ENCODE assay signal across 14 cellular contexts in the genomic region with DNA sequence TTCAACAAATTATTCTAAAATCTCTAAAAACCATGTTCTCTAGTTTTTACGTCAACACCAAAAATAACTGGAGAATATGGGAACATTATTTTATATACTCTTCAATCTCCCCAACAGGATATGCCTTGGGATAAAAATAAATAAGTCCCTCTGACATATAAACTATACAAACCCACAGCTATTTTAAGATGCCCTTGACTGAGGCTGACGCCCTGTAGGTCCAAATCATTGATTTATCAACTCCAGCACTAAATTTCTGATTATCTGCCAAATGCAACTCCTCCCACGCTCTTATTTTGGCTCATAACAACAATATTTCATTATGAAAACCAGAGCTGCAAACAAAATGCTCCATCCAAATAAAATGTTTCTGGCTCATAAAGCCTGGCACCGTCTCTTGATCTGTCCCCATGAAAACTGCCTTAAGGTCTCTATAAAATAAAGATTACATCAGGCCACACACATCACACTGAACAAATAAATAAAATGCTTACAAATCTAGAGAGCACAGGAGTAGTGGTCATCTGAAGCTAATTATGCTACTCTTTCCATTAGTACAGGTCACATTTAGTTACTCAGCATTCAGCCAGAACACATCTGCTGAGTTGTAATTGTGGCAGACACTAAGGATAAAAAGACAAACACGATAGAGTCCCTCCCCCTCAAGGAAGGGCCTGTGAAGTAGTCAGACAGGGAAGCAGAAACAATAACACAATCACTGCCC. TPM values are rescaled to one million over a fixed set of nuclear protein-coding genes. Genes with fewer than 3 reads are reported as not detected.
DNase-seq lines count a peak whose midpoint lies in the region; ATAC-seq, FAIRE-seq and TF ChIP-seq lines count a peak whose summit lies in the region.
"Had no signal": no experiment of that assay in that cellular context is flagged by ENCODE, and none has a peak within 500 bp of the region (broad histone marks: within the 10 kb centered on the region; RNA-seq: fewer than 3 reads in every experiment).

No MANE protein-coding gene starts in this region.

- TF ChIP-seq CTCF in HEK293 (tag by site-specific recombination; IDR thresholded peaks at IDR 0.05) (no peak), left lung (IDR thresholded peaks at IDR 0.05) (no peak)

- H3K9me3 ChIP-seq in HEK293 (ENCODE audit: control insufficient read depth, insufficient read depth, low read depth, low read length), result no peaks in the 10 kb centered on the region
- no peaks in the 10 kb centered on the region for H3K9me3 ChIP-seq in left lung
- H3K9me3 ChIP-seq: SJCRH30, transverse colon had no signal

- no peaks in the 10 kb centered on the region for H3K27me3 ChIP-seq in ACC112 (ENCODE audit: insufficient read depth, low read length)
- H3K27me3 ChIP-seq in left lung, result no peaks in the 10 kb centered on the region
- H3K27me3 ChIP-seq: SJCRH30, transverse colon had no signal

- DNase-seq in left lung (no peak), mucosa of gallbladder (ENCODE audit: low spot score) (no peak), RCC 7860 (ENCODE audit: low spot score) (no peak)
- no peak for DNase-seq in activated naive CD8-positive, alpha-beta T cell treated with anti-CD3 and anti-CD28 coated beads, Interleukin-2, amount 50 U/mL, for 24 hours
- DNase-seq: activated naive CD4-positive, alpha-beta T cell; CD4-positive, alpha-beta memory T cell; NCI-H187 treated with DMSO at 0.1 percent for 48 hours; SJCRH30; transverse colon had no signal

- CTCF ChIA-PET in HEK293 (lab: Yijun Ruan, JAX), result interaction anchor here (1.5 to 2.1 kb wide), 2 partner anchors 157 to 158 kb away, joined by 7 to 17 read pairs; no protein-coding TSS in a partner anchor

- H3K27ac ChIP-seq in ACC112 (ENCODE audit: low read depth, low read length) (0 out of 2 replicates have a peak overlapping the region, but pooled peaks have one; percentile 13), HEK293 (ENCODE audit: extremely low read depth, low read depth, low read length) (no peak overlapping the region), left lung (peak overlapping the region in 1 of 2 donors; percentile 33)
- H3K27ac ChIP-seq: SJCRH30 had no signal

- H3K4me3 ChIP-seq in ACC112 (ENCODE audit: low read depth, low read length) (no peak overlapping the region), HEK293 (ENCODE audit: low read depth, low read length) (no peak overlapping the region), left lung (no peak overlapping the region)
- H3K4me3 ChIP-seq: SJCRH30, transverse colon had no signal

- H3K9me3 Mint-ChIP-seq in dendritic cell treated with granulocyte-macrophage colony-stimulating factor and Interleukin-4, amounts not matched to agents 40 ng/mL and 50 ng/mL, for 4 days, result no peaks in the 10 kb centered on the region
- no peaks in the 10 kb centered on the region for H3K9me3 Mint-ChIP-seq in activated naive CD8-positive, alpha-beta T cell treated with anti-CD3 and anti-CD28 coated beads, Interleukin-2, amount 50 U/mL, for 24 hours
- H3K9me3 Mint-ChIP-seq: CD4-positive, alpha-beta memory T cell had no signal

- peaks cover 31% of the 10 kb centered on the region for H3K4me1 Mint-ChIP-seq in dendritic cell treated with granulocyte-macrophage colony-stimulating factor and Interleukin-4, amounts not matched to agents 40 ng/mL and 50 ng/mL, for 4 days (ENCODE audit: low read depth)
- peaks cover 19% of the 10 kb centered on the region for H3K4me1 Mint-ChIP-seq in activated naive CD8-positive, alpha-beta T cell treated with anti-CD3 and anti-CD28 coated beads, Interleukin-2, amount 50 U/mL, for 24 hours

- H3K36me3 Mint-ChIP-seq in dendritic cell treated with granulocyte-macrophage colony-stimulating factor and Interleukin-4, amounts not matched to agents 40 ng/mL and 50 ng/mL, for 4 days (ENCODE audit: low read depth), result peaks cover 42% of the 10 kb centered on the region
- H3K36me3 Mint-ChIP-seq in activated naive CD8-positive, alpha-beta T cell treated with anti-CD3 and anti-CD28 coated beads, Interleukin-2, amount 50 U/mL, for 24 hours (ENCODE audit: low read depth), result peaks cover 2% of the 10 kb centered on the region

- H3K4me1 ChIP-seq in ACC112 (ENCODE audit: control insufficient read depth, insufficient read depth, low read length, unreplicated experiment) (peaks cover 28% of the 10 kb centered on the region), HEK293 (ENCODE audit: control insufficient read depth, insufficient read depth, low read length) (peaks cover 29% of the 10 kb centered on the region), left lung (peaks cover 16 to 63% of the 10 kb centered on the region in 2 donors)

- intact Hi-C loops in dendritic cell treated with granulocyte-macrophage colony-stimulating factor and Interleukin-4, amounts not matched to agents 40 ng/mL and 50 ng/mL, for 4 days (cut with micrococcal nuclease), result loop anchor here (5.0 kb wide), 1 partner anchor 66 kb away; no protein-coding TSS in a partner anchor
- intact Hi-C loops in left lung (cut with DNase I), result no loop called here

- no peak overlapping the region for H3K4me3 Mint-ChIP-seq in dendritic cell treated with granulocyte-macrophage colony-stimulating factor and Interleukin-4, amounts not matched to agents 40 ng/mL and 50 ng/mL, for 4 days
- H3K4me3 Mint-ChIP-seq in activated naive CD8-positive, alpha-beta T cell treated with anti-CD3 and anti-CD28 coated beads, Interleukin-2, amount 50 U/mL, for 24 hours, result no peak overlapping the region
- H3K4me3 Mint-ChIP-seq: CD4-positive, alpha-beta memory T cell had no signal

- H2AFZ ChIP-seq in ACC112 (ENCODE audit: low read length, unreplicated experiment), result no peak overlapping the region

- peak overlapping the region; percentile 5 for H3K27ac Mint-ChIP-seq in dendritic cell treated with granulocyte-macrophage colony-stimulating factor and Interleukin-4, amounts not matched to agents 40 ng/mL and 50 ng/mL, for 4 days
- H3K27ac Mint-ChIP-seq in activated naive CD8-positive, alpha-beta T cell treated with anti-CD3 and anti-CD28 coated beads, Interleukin-2, amount 50 U/mL, for 24 hours, result no peak overlapping the region

- FAIRE-seq in RCC 7860 (lab: Jason Lieb, UNC), result no peak
- FAIRE-seq: HTR-8/SVneo had no signal

- H3K36me3 ChIP-seq in ACC112 (ENCODE audit: insufficient read depth, low read length) (no peaks in the 10 kb centered on the region), HEK293 (ENCODE audit: control insufficient read depth in 2 of 2, insufficient read depth in 1 of 2, low read length in 2 of 2) (no peaks in the 10 kb centered on the region; a peak in 1 of 3 replicates), left lung (no peaks in the 10 kb centered on the region)
- H3K36me3 ChIP-seq: transverse colon had no signal

- H3K79me2 ChIP-seq in ACC112 (ENCODE audit: control insufficient read depth, insufficient read depth, low read length, unreplicated experiment), result peaks cover 23% of the 10 kb centered on the region

- POLR2A ChIA-PET in HEK293 (lab: Yijun Ruan, JAX), result interaction anchor here (1.1 kb wide), 1 partner anchor 28 kb away, joined by 3 read pairs; no protein-coding TSS in a partner anchor

- no peaks in the 10 kb centered on the region for H3K27me3 Mint-ChIP-seq in dendritic cell treated with granulocyte-macrophage colony-stimulating factor and Interleukin-4, amounts not matched to agents 40 ng/mL and 50 ng/mL, for 4 days
- no peaks in the 10 kb centered on the region for H3K27me3 Mint-ChIP-seq in activated naive CD8-positive, alpha-beta T cell treated with anti-CD3 and anti-CD28 coated beads, Interleukin-2, amount 50 U/mL, for 24 hours
- H3K27me3 Mint-ChIP-seq: CD4-positive, alpha-beta memory T cell had no signal

- ATAC-seq in left lung (peak; percentile 20), HG03175 (IDR thresholded peaks at IDR 0.05; ENCODE audit: unreplicated experiment) (no peak)
- no peak for ATAC-seq in activated naive CD8-positive, alpha-beta T cell treated with anti-CD3 and anti-CD28 coated beads, Interleukin-2, amount 50 U/mL, for 24 hours

TF ChIP-seq in HEK293, 187 proteins besides CTCF, POLR2A, EP300 and RAD21 (continues in another document):
- TF ChIP-seq ZEB2 (tag by site-specific recombination; IDR thresholded peaks at IDR 0.05), result peak; percentile 78
- TF ChIP-seq, protein P1, sequence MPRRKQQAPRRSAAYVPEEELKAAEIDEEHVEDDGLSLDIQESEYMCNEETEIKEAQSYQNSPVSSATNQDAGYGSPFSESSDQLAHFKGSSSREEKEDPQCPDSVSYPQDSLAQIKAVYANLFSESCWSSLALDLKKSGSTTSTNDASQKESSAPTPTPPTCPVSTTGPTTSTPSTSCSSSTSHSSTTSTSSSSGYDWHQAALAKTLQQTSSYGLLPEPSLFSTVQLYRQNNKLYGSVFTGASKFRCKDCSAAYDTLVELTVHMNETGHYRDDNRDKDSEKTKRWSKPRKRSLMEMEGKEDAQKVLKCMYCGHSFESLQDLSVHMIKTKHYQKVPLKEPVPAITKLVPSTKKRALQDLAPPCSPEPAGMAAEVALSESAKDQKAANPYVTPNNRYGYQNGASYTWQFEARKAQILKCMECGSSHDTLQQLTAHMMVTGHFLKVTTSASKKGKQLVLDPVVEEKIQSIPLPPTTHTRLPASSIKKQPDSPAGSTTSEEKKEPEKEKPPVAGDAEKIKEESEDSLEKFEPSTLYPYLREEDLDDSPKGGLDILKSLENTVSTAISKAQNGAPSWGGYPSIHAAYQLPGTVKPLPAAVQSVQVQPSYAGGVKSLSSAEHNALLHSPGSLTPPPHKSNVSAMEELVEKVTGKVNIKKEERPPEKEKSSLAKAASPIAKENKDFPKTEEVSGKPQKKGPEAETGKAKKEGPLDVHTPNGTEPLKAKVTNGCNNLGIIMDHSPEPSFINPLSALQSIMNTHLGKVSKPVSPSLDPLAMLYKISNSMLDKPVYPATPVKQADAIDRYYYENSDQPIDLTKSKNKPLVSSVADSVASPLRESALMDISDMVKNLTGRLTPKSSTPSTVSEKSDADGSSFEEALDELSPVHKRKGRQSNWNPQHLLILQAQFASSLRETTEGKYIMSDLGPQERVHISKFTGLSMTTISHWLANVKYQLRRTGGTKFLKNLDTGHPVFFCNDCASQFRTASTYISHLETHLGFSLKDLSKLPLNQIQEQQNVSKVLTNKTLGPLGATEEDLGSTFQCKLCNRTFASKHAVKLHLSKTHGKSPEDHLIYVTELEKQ (tag by site-specific recombination; IDR thresholded peaks at IDR 0.05; ENCODE audit: borderline replicate concordance), result peak; percentile 45; the same call in 1 of the 2 replicates
- peak; percentile 69; the same call in 1 of the 2 replicates for TF ChIP-seq ZNF394 (tag by site-specific recombination; IDR thresholded peaks at IDR 0.05; ENCODE audit: borderline replicate concordance)
- TF ChIP-seq KLF1 (tag by site-specific recombination; IDR thresholded peaks at IDR 0.05), result no peak
- 0 out of 2 replicates have a peak, but pooled peaks have one; percentile 52 for TF ChIP-seq MYNN (tag by site-specific recombination; IDR thresholded peaks at IDR 0.05; ENCODE audit: borderline replicate concordance)
- no peak for TF ChIP-seq ZNF548 (tag by site-specific recombination; IDR thresholded peaks at IDR 0.05)
- peak; percentile 82 for TF ChIP-seq TRIM28 (IDR thresholded peaks at IDR 0.05; ENCODE audit: borderline replicate concordance, low read length)
- TF ChIP-seq GFI1B (tag by site-specific recombination; IDR thresholded peaks at IDR 0.05), result 0 out of 2 replicates have a peak, but pooled peaks have one; percentile 16

RNA-seq across cellular contexts. Expression of a gene that starts 28.8 kb away (rescaled TPM):
- total RNA-seq in left lung (10 to 100 TPM; 35.1 to 38.2 TPM), mucosa of gallbladder (33.1 TPM)
